12 cellular contexts compared by ENCODE assay signal in genomic region chr19:8459095-8459494, GRCh38. TPM values are rescaled to one million over a fixed set of nuclear protein-coding genes. Genes with fewer than 3 reads are reported as not detected.
A peak's percentile ranks its signal among the peaks of the same experiment; 100 is the strongest.
DNase-seq lines count a peak whose midpoint lies in the region; ATAC-seq and TF ChIP-seq lines count a peak whose summit lies in the region.
"Had no signal": no experiment of that assay in that cellular context is flagged by ENCODE, and none has a peak within 500 bp of the region (broad histone marks: within the 10 kb centered on the region; RNA-seq: fewer than 3 reads in every experiment).

No MANE protein-coding gene starts in this region.

- no peak for DNase-seq in Caco-2
- DNase-seq in left ventricle myocardium superior, result no peak
- no peak for DNase-seq in gastrocnemius medialis
- DNase-seq in NCI-H774 (lab: John Stamatoyannopoulos, UW), result no peak
- DNase-seq in activated gamma-delta T cell treated with Interleukin-2 at 50 U/mL for 16 hours, result no peak
- no peak for DNase-seq in KG1 (lab: John Stamatoyannopoulos, UW)
- DNase-seq in T-helper 9 cell, result no peak
- DNase-seq: activated CD8-positive, alpha-beta memory T cell treated with anti-CD3 and anti-CD28 coated beads, Interleukin-2, amount 50 U/mL, for 48 hours; C1 segment of cervical spinal cord had no signal

- in situ Hi-C loops in gastrocnemius medialis (cut with MboI; ENCODE audit: low sequenced_read_pairs in 4 of 4), result no loop called here

- H3K4me3 ChIP-seq in Caco-2 (ENCODE audit: low read depth, low read length) (no peak overlapping the region), gastrocnemius medialis (peak overlapping the region in 2 of 4 donors; percentile 3 to 12)

- H3K9me3 ChIP-seq in Caco-2, result no peaks in the 10 kb centered on the region
- H3K9me3 ChIP-seq in gastrocnemius medialis, result no peaks in the 10 kb centered on the region

- intact Hi-C loops in Caco-2 (cut with micrococcal nuclease; ENCODE audit: unreplicated experiment) (no loop called here), left ventricle myocardium superior (cut with micrococcal nuclease) (no loop called here), gastrocnemius medialis (cut with DNase I; ENCODE audit: low total_unique reads) (no loop called here)

- no peaks in the 10 kb centered on the region for H3K9me3 Mint-ChIP-seq in Caco-2 (ENCODE audit: unreplicated experiment)
- no peaks in the 10 kb centered on the region for H3K9me3 Mint-ChIP-seq in activated T-helper 17 cell treated with anti-CD3 and anti-CD28 coated beads, Interleukin-2, amount 50 U/mL, for 72 hours

- H3K27ac Mint-ChIP-seq in Caco-2 (ENCODE audit: unreplicated experiment), result peak overlapping the region; percentile 45
- peak overlapping the region; percentile 44 for H3K27ac Mint-ChIP-seq in activated T-helper 17 cell treated with anti-CD3 and anti-CD28 coated beads, Interleukin-2, amount 50 U/mL, for 72 hours

- no peak for ATAC-seq in activated T-helper 17 cell treated with anti-CD3 and anti-CD28 coated beads, Interleukin-2, amount 50 U/mL, for 72 hours (replicated peaks)
- ATAC-seq in left ventricle myocardium superior (peak; percentile 9), gastrocnemius medialis (no peak)

- no peak for TF ChIP-seq POLR2A in gastrocnemius medialis (IDR thresholded peaks at IDR 0.05)

- POLR2A ChIA-PET in Caco-2 (lab: Charles Lee), result interaction anchor here (0.9 kb wide), 1 partner anchor 11 kb away, joined by 3 read pairs; no protein-coding TSS in a partner anchor

- no peak for TF ChIP-seq CTCF in Caco-2 (IDR thresholded peaks at IDR 0.05; ENCODE audit: insufficient read depth in 1 of 2, low read depth in 1 of 2, low read length in 1 of 2, severe bottlenecking in 1 of 2, unreplicated experiment in 1 of 2)
- TF ChIP-seq CTCF in gastrocnemius medialis (IDR thresholded peaks at IDR 0.05 in 4 of 5, conservative IDR thresholded peaks at IDR 0.05 in 1 of 5), result no peak

- BruUV-seq in Caco-2 (replicated peaks; lab: Mats Ljungman, UMichigan), result no TSS peak

- peaks cover 64% of the 10 kb centered on the region for H3K36me3 Mint-ChIP-seq in Caco-2 (ENCODE audit: insufficient read depth, unreplicated experiment)
- H3K36me3 Mint-ChIP-seq in activated T-helper 17 cell treated with anti-CD3 and anti-CD28 coated beads, Interleukin-2, amount 50 U/mL, for 72 hours (ENCODE audit: low read depth), result peaks cover 99% of the 10 kb centered on the region

- H3K4me1 Mint-ChIP-seq in Caco-2 (ENCODE audit: low read depth, unreplicated experiment), result peaks cover 42% of the 10 kb centered on the region
- peaks cover 40% of the 10 kb centered on the region for H3K4me1 Mint-ChIP-seq in activated T-helper 17 cell treated with anti-CD3 and anti-CD28 coated beads, Interleukin-2, amount 50 U/mL, for 72 hours

- peak overlapping the region; percentile 23 for H3K4me3 Mint-ChIP-seq in Caco-2 (ENCODE audit: unreplicated experiment)
- no peak overlapping the region for H3K4me3 Mint-ChIP-seq in activated T-helper 17 cell treated with anti-CD3 and anti-CD28 coated beads, Interleukin-2, amount 50 U/mL, for 72 hours

- H3K27me3 ChIP-seq in Caco-2 (replicated peaks; ENCODE audit: control insufficient read depth, insufficient read depth, low read length), result no peaks in the 10 kb centered on the region
- H3K27me3 ChIP-seq in gastrocnemius medialis, result no peaks in the 10 kb centered on the region

- H3K4me1 ChIP-seq in Caco-2, result peaks cover 54% of the 10 kb centered on the region
- peaks cover 94 to 98% of the 10 kb centered on the region in 2 donors for H3K4me1 ChIP-seq in gastrocnemius medialis

- H3K36me3 ChIP-seq in Caco-2 (ENCODE audit: control insufficient read depth, insufficient read depth, low read length), result peaks cover 2% of the 10 kb centered on the region; the same call in 1 of the 2 replicates
- H3K36me3 ChIP-seq in gastrocnemius medialis, result peaks cover 0 to 12% of the 10 kb centered on the region in 2 donors

- H3K27me3 Mint-ChIP-seq in Caco-2 (ENCODE audit: insufficient read depth, unreplicated experiment), result no peaks in the 10 kb centered on the region
- no peaks in the 10 kb centered on the region for H3K27me3 Mint-ChIP-seq in activated T-helper 17 cell treated with anti-CD3 and anti-CD28 coated beads, Interleukin-2, amount 50 U/mL, for 72 hours

- CTCF ChIA-PET in Caco-2 (lab: Charles Lee), result interaction anchor here (1.1 kb wide), 1 partner anchor 9 kb away, joined by 3 read pairs; no protein-coding TSS in a partner anchor

- H3K27ac ChIP-seq in gastrocnemius medialis, result peak overlapping the region; percentile 46 to 74 (median 70)

RNA-seq across cellular contexts. Expression of gene HNRNPM, which starts 14.3 kb away (rescaled TPM):
- total RNA-seq in Caco-2 (2022) (271 and 286 TPM in 2 replicates), left ventricle myocardium superior (129 TPM), gastrocnemius medialis (10 to 100 TPM; 42.5 to 74.6 (median 57.8) TPM)
- 100 to 1,000 TPM; 155 to 289 TPM for total RNA-seq in activated T-helper 17 cell treated with anti-CD3 and anti-CD28 coated beads, Interleukin-2, amount 50 U/mL, for 72 hours

RNA-seq across cellular contexts. Expression of gene PRAM1, which starts 43.3 kb away (rescaled TPM):
- total RNA-seq in Caco-2 (2022), result 0.26 TPM in 1 of 2 replicates, not detected in the other
- 1 to 10 TPM; 1.1 to 2.9 TPM for total RNA-seq in activated T-helper 17 cell treated with anti-CD3 and anti-CD28 coated beads, Interleukin-2, amount 50 U/mL, for 72 hours
- 0.59 TPM for total RNA-seq in left ventricle myocardium superior
- total RNA-seq in gastrocnemius medialis, result under 1 TPM in 2 of 4 donors, not detected in 2; 0.16 to 0.27 TPM
- total RNA-seq: G401, myocyte had no signal

RNA-seq across cellular contexts. Expression of gene MARCHF2, which starts 46.0 kb away (rescaled TPM):
- total RNA-seq in Caco-2 (2022) (13.8 and 15.2 TPM in 2 replicates), left ventricle myocardium superior (97.0 TPM), gastrocnemius medialis (100 to 1,000 TPM; 173 to 183 (median 176) TPM)
- total RNA-seq in activated T-helper 17 cell treated with anti-CD3 and anti-CD28 coated beads, Interleukin-2, amount 50 U/mL, for 72 hours, result 10 to 100 TPM; 10.6 to 15.5 TPM

RNA-seq across cellular contexts. Expression of gene ZNF414, which starts 54.9 kb away (rescaled TPM):
- total RNA-seq in Caco-2 (2022) (17.2 and 25.0 TPM in 2 replicates), left ventricle myocardium superior (12.9 TPM), gastrocnemius medialis (10 to 100 TPM in 1 of 4 donors, 1 to 10 TPM in 3; 4.7 to 13.3 (median 6.9) TPM)
- total RNA-seq in activated T-helper 17 cell treated with anti-CD3 and anti-CD28 coated beads, Interleukin-2, amount 50 U/mL, for 72 hours, result 10 to 100 TPM; 18.4 to 19.1 TPM
- total RNA-seq: G401 had no signal
